In the genomic region with DNA sequence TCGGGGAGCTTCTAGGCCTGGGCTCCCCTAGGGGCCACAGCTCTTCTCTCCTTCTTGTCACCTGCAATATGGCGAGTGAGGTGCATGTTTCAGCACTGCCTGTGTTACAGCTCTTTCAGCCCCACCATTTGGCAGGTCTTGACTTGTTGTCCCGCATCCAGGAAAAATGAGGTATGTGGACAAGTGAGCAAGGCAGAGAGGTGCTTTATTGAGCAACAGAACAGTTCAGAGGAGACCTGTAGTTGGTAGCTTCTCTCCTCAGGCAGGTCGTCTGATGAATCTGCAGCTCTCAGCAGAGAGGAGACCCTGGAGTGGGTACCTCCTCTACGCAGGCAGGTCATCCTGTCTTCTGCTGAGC, we compare ENCODE assay signal across 30 cellular contexts.
"Had no signal": no experiment of that assay in that cellular context is flagged by ENCODE, and none has a peak within 500 bp of the region (broad histone marks: within the 10 kb centered on the region; RNA-seq: fewer than 3 reads in every experiment).

No MANE protein-coding gene starts in this region.

- H3K27me3 ChIP-seq: brain microvascular endothelial cell, SJCRH30 had no signal

- FAIRE-seq: TTC549 had no signal

- H3K27ac ChIP-seq: brain microvascular endothelial cell, SJCRH30, SK-N-MC had no signal

- H3K36me3 ChIP-seq: brain microvascular endothelial cell, SJCRH30 had no signal

- H3K4me3 Mint-ChIP-seq: activated CD4-positive, alpha-beta T cell treated with anti-CD3 and anti-CD28 coated beads, Interleukin-2, amount 10 ng/mL, durations not matched to agents 24 days and 14 days; activated CD8-positive, alpha-beta T cell treated with anti-CD3 and anti-CD28 coated beads for 36 hours; activated naive CD4-positive, alpha-beta T cell treated with anti-CD3 and anti-CD28 coated beads, Interleukin-2, amount 50 U/mL, for 24 hours; activated T-cell treated with anti-CD3 and anti-CD28 coated beads, Interleukin-2, amount 50 U/mL, for 24 hours; T-helper 2 cell treated with Interferon-gamma antibody and Interleukin-4, amounts not matched to agents 5 μg/mL and 100 μg/mL, for 36 hours had no signal

- H3K4me3 ChIP-seq: SJCRH30, SK-N-MC had no signal

- H3K27ac Mint-ChIP-seq: activated CD4-positive, alpha-beta T cell treated with anti-CD3 and anti-CD28 coated beads, Interleukin-2, amount 10 ng/mL, durations not matched to agents 24 days and 14 days; activated CD8-positive, alpha-beta T cell treated with anti-CD3 and anti-CD28 coated beads for 36 hours; activated T-cell treated with anti-CD3 and anti-CD28 coated beads, Interleukin-2, amount 50 U/mL, for 24 hours; activated T-helper 2 cell treated with anti-CD3 and anti-CD28 coated beads, Interferon-gamma antibody, Interleukin-2, Interleukin-4, amounts not matched to agents 10 μg/mL and 5 μg/mL and 100 μg/mL, durations not matched to agents 14 hours and 24 hours and 36 hours; T-helper 2 cell treated with Interferon-gamma antibody and Interleukin-4, amounts not matched to agents 5 μg/mL and 100 μg/mL, for 36 hours had no signal

- H3K36me3 Mint-ChIP-seq: activated naive CD4-positive, alpha-beta T cell treated with anti-CD3 and anti-CD28 coated beads, Interleukin-2, amount 50 U/mL, for 24 hours had no signal

- H3K9me3 Mint-ChIP-seq: activated naive CD4-positive, alpha-beta T cell treated with anti-CD3 and anti-CD28 coated beads, Interleukin-2, amount 50 U/mL, for 24 hours had no signal

- H3K27me3 Mint-ChIP-seq: activated CD4-positive, alpha-beta T cell treated with anti-CD3 and anti-CD28 coated beads, Interleukin-2, amount 10 ng/mL, durations not matched to agents 24 days and 14 days; activated CD8-positive, alpha-beta T cell treated with anti-CD3 and anti-CD28 coated beads for 36 hours; activated naive CD4-positive, alpha-beta T cell treated with anti-CD3 and anti-CD28 coated beads, Interleukin-2, amount 50 U/mL, for 24 hours; activated T-cell treated with anti-CD3 and anti-CD28 coated beads, Interleukin-2, amount 50 U/mL, for 24 hours had no signal

- H3K9me3 ChIP-seq: SJCRH30 had no signal

- H3K4me1 ChIP-seq: SJCRH30 had no signal

- ATAC-seq: activated CD8-positive, alpha-beta T cell treated with anti-CD3 and anti-CD28 coated beads for 36 hours had no signal

- DNase-seq: activated CD4-positive, alpha-beta T cell treated with anti-CD3 and anti-CD28 coated beads, Interleukin-2, amount 50 U/mL, for 4 hours; activated CD8-positive, alpha-beta T cell treated with anti-CD3 and anti-CD28 coated beads for 36 hours; activated gamma-delta T cell; activated naive CD4-positive, alpha-beta T cell treated with Interleukin-2 at 50 U/mL for 16 hours; activated T-cell treated with anti-CD3 and anti-CD28 coated beads, Interleukin-2, amount 50 U/mL, for 24 hours; amniotic stem cell; aorta; brain microvascular endothelial cell; Kasumi-1; KG1; MM.1S; MV-4-11; NCI-H1092; NCI-H1436 treated with DMSO at 0.1 percent for 48 hours; NCI-H1694 treated with DMSO at 0.1 percent for 48 hours; NCI-H2029 treated with DMSO at 0.1 percent for 48 hours; NCI-H2107; NCI-H2171; NCI-H510A; NCI-H526; NCI-H748 treated with DMSO at 0.1 percent for 48 hours; OCI-M1; Right ventricle myocardium superior; SJCRH30 had no signal
